1 cellular context compared by ENCODE assay signal in the genomic region with DNA sequence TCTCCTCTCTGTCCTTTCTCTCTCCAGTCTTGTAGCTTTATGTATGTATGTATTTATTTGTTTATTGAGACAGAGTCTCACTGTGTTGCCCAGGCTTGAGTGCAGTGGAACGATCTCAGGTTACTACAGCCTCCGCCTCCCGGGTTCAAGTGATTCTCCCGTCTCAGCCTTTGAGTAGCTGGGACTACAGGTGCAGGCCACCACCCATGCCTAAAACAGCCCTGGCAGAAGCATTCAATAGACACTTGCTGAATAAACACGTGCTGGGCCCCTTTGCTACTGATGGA.
TF ChIP-seq lines count a peak whose summit lies in the region.

No MANE protein-coding gene starts in this region.

TF ChIP-seq in IMR-90, 13 proteins besides CTCF, POLR2A, EP300 and RAD21:
- no peak for TF ChIP-seq BHLHE40 (IDR thresholded peaks at IDR 0.05; ENCODE audit: low read depth, low read length)
